In genomic region chr2:29010946-29011649, GRCh38 we compare ENCODE assay signal across 9 cellular contexts. TPM values are rescaled to one million over a fixed set of nuclear protein-coding genes. Genes with fewer than 3 reads are reported as not detected.
DNase-seq lines count a peak whose midpoint lies in the region; ATAC-seq and TF ChIP-seq lines count a peak whose summit lies in the region.
"Had no signal": no experiment of that assay in that cellular context is flagged by ENCODE, and none has a peak within 500 bp of the region (broad histone marks: within the 10 kb centered on the region; RNA-seq: fewer than 3 reads in every experiment).

No MANE protein-coding gene starts in this region.

- peaks cover 11% of the 10 kb centered on the region for H3K27me3 Mint-ChIP-seq in glutamatergic neuron (ENCODE audit: unreplicated experiment)

- peaks cover 11% of the 10 kb centered on the region for H3K9me3 Mint-ChIP-seq in glutamatergic neuron (ENCODE audit: unreplicated experiment)

- H3K36me3 Mint-ChIP-seq in glutamatergic neuron (ENCODE audit: unreplicated experiment) = no peaks in the 10 kb centered on the region

- no peak overlapping the region for H3K27ac ChIP-seq in foreskin keratinocyte

- H3K4me1 ChIP-seq in skeletal muscle satellite cell (ENCODE audit: control insufficient read depth, insufficient read depth, low read length) (peaks cover 58% of the 10 kb centered on the region), foreskin keratinocyte (no peaks in the 10 kb centered on the region)

- DNase-seq in H7 = peak; percentile 68
- peak; percentile 73 for DNase-seq in activated CD8-positive, alpha-beta memory T cell treated with anti-CD3 and anti-CD28 coated beads for 24 hours
- DNase-seq in fibroblast of pulmonary artery (ENCODE audit: low read depth) = peak; percentile 85
- DNase-seq in foreskin keratinocyte = no peak
- DNase-seq in glutamatergic neuron = no peak

- no peak overlapping the region for H3K4me3 Mint-ChIP-seq in glutamatergic neuron (ENCODE audit: unreplicated experiment)

- H3K9me3 ChIP-seq in skeletal muscle satellite cell (replicated peaks; ENCODE audit: low read length) = no peaks in the 10 kb centered on the region

- H3K27me3 ChIP-seq in H7 (ENCODE audit: control insufficient read depth, insufficient read depth, low read length) (no peaks in the 10 kb centered on the region), skeletal muscle satellite cell (ENCODE audit: control insufficient read depth, insufficient read depth, low read length) (no peaks in the 10 kb centered on the region), foreskin keratinocyte (peaks cover 2% of the 10 kb centered on the region)

- H3K36me3 ChIP-seq in H7 (replicated peaks; ENCODE audit: control insufficient read depth, insufficient read depth, low read length) (no peaks in the 10 kb centered on the region), skeletal muscle satellite cell (ENCODE audit: insufficient read depth, low read length) (no peaks in the 10 kb centered on the region)

- no peak overlapping the region for H3K27ac Mint-ChIP-seq in glutamatergic neuron (ENCODE audit: unreplicated experiment)

- ATAC-seq in GM18873 (IDR thresholded peaks at IDR 0.05; ENCODE audit: low FRiP score, unreplicated experiment) (no peak), foreskin keratinocyte (no peak), HG02938 (IDR thresholded peaks at IDR 0.05; ENCODE audit: unreplicated experiment) (no peak)
- ATAC-seq: HCT116 had no signal

- no peak overlapping the region for H3K4me3 ChIP-seq in H7 (ENCODE audit: insufficient read depth, low read depth, low read length)
- no peak overlapping the region for H3K4me3 ChIP-seq in fibroblast of pulmonary artery (replicated peaks; ENCODE audit: low read depth, low read length)
- peak overlapping the region; percentile 17 for H3K4me3 ChIP-seq in skeletal muscle satellite cell (ENCODE audit: low read length)

- H3K9ac ChIP-seq in skeletal muscle satellite cell (ENCODE audit: low read depth, low read length) = peak overlapping the region; percentile 36

- peak overlapping the region; percentile 59 for H3K4me2 ChIP-seq in skeletal muscle satellite cell (ENCODE audit: low read length)

- no peak for TF ChIP-seq CTCF in fibroblast of pulmonary artery (IDR thresholded peaks at IDR 0.05; ENCODE audit: low read length, missing control alignments)
- no peak for TF ChIP-seq CTCF in foreskin keratinocyte (conservative IDR thresholded peaks at IDR 0.05)
- no peak for TF ChIP-seq CTCF in glutamatergic neuron (IDR thresholded peaks at IDR 0.05; ENCODE audit: partially characterized antibody, unreplicated experiment)

- H3K4me1 Mint-ChIP-seq in glutamatergic neuron (ENCODE audit: low read depth, unreplicated experiment) = no peaks in the 10 kb centered on the region

RNA-seq across cellular contexts. Expression of gene TOGARAM2, which starts 30.0 kb away (rescaled TPM):
- total RNA-seq in H7 (2014; rRNA removed; shearing (Covaris generic)) = 0.18 and 0.21 TPM in 2 replicates
- 0.22 and 0.25 TPM in 2 replicates for total RNA-seq in skeletal muscle satellite cell (2012; rRNA removed)
- total RNA-seq in foreskin keratinocyte (0.24 and 0.28 TPM in 2 replicates), glutamatergic neuron (ENCODE audit: unreplicated experiment) (not detected)
- 0.06 and 0.10 TPM in 2 replicates for polyA plus RNA-seq in foreskin keratinocyte

Comparison
In these comparisons a context has a peak if more than half of its experiments do, and no peak if none do; other contexts are left out.
1. DNase-seq: peak in H7 (single experiment), activated CD8-positive, alpha-beta memory T cell treated with anti-CD3 and anti-CD28 coated beads for 24 hours (single experiment) and fibroblast of pulmonary artery (single experiment); none in foreskin keratinocyte (0 of 2) and glutamatergic neuron (single experiment).